Comparison of ENCODE assay signal across 24 cellular contexts in the genomic region with DNA sequence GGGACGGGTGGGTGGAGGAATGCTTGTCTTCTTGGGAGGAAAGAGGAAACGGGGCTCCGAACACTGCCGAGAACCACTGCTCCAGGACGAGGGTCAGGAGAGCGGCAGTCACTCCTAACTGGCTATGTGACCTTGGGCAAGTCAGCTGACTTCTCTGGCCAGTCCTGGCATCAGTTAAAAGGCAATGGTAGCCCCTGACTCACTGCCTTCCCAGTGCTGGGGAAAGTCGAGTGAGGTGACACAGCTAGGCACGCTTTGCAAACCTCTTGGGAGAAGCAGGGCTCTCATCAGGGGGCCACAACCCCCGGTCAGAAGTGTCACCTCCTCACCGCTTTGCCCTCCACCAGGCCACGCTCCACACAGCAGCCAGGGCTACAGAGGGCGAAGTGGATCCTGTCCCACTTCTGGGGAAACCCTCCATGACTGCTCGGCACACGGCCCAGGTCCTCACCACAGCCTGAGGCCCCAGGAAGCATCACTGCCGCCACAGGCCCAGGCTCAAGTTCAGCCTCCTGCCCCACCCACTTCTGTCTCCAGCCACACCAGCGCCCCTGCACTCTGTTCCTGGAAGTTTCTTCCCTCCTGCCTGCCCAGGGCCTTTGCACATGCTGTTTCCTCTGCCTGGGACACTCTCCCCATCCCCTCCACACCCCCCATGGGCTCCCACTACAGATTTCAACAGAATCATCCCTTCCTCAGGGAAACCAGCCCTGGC. TPM values are rescaled to one million over a fixed set of nuclear protein-coding genes. Genes with fewer than 3 reads are reported as not detected.
DNase-seq lines count a peak whose midpoint lies in the region; ATAC-seq, FAIRE-seq and TF ChIP-seq lines count a peak whose summit lies in the region.
"Had no signal": no experiment of that assay in that cellular context is flagged by ENCODE, and none has a peak within 500 bp of the region (broad histone marks: within the 10 kb centered on the region; RNA-seq: fewer than 3 reads in every experiment).

No MANE protein-coding gene starts in this region.

- H3K79me2 ChIP-seq in K562 (ENCODE audit: control insufficient read depth, insufficient read depth, low read length), result no peaks in the 10 kb centered on the region

- peak overlapping the region; percentile 23 for H3K27ac Mint-ChIP-seq in activated naive CD4-positive, alpha-beta T cell treated with anti-CD3 and anti-CD28 coated beads, Interleukin-2, amount 50 U/mL, for 24 hours
- no peak overlapping the region for H3K27ac Mint-ChIP-seq in activated naive CD4-positive, alpha-beta T cell treated with anti-CD3 and anti-CD28 coated beads for 36 hours
- H3K27ac Mint-ChIP-seq in stimulated activated effector memory CD8-positive, alpha-beta T cell treated with anti-CD3 and anti-CD28 coated beads, Interleukin-12 subunit alpha, Interleukin-12 subunit beta, amount 100 ng/mL, for 72 hours, result peak overlapping the region; percentile 97
- H3K27ac Mint-ChIP-seq: CD14-positive monocyte, mesothelial cell of epicardium had no signal

- peaks cover 18% of the 10 kb centered on the region for H3K4me1 Mint-ChIP-seq in activated naive CD4-positive, alpha-beta T cell treated with anti-CD3 and anti-CD28 coated beads, Interleukin-2, amount 50 U/mL, for 24 hours
- H3K4me1 Mint-ChIP-seq in activated naive CD4-positive, alpha-beta T cell treated with anti-CD3 and anti-CD28 coated beads for 36 hours (ENCODE audit: low read depth), result peaks cover 20% of the 10 kb centered on the region
- peaks cover 76% of the 10 kb centered on the region for H3K4me1 Mint-ChIP-seq in stimulated activated effector memory CD8-positive, alpha-beta T cell treated with anti-CD3 and anti-CD28 coated beads, Interleukin-12 subunit alpha, Interleukin-12 subunit beta, amount 100 ng/mL, for 72 hours
- H3K4me1 Mint-ChIP-seq: CD14-positive monocyte, neural crest cell had no signal

- H4K20me1 ChIP-seq in K562 (replicated peaks; ENCODE audit: control insufficient read depth, insufficient read depth, low read length), result no peaks in the 10 kb centered on the region

- no peak overlapping the region for H3K9ac ChIP-seq in K562 (ENCODE audit: insufficient read depth in 1 of 2, low read depth in 2 of 2, low read length in 2 of 2)

- H3K9me3 Mint-ChIP-seq in activated naive CD4-positive, alpha-beta T cell treated with anti-CD3 and anti-CD28 coated beads, Interleukin-2, amount 50 U/mL, for 24 hours, result no peaks in the 10 kb centered on the region
- peaks cover 3% of the 10 kb centered on the region for H3K9me3 Mint-ChIP-seq in activated naive CD4-positive, alpha-beta T cell treated with anti-CD3 and anti-CD28 coated beads for 36 hours
- no peaks in the 10 kb centered on the region for H3K9me3 Mint-ChIP-seq in stimulated activated effector memory CD8-positive, alpha-beta T cell treated with anti-CD3 and anti-CD28 coated beads, Interleukin-12 subunit alpha, Interleukin-12 subunit beta, amount 100 ng/mL, for 72 hours
- H3K9me3 Mint-ChIP-seq: mesothelial cell of epicardium, neural crest cell had no signal

- TF ChIP-seq POLR2A in K562 (conservative IDR thresholded peaks at IDR 0.05), result no peak

- WGBS in K562 (ENCODE audit: insufficient coverage, low coverage, missing lambda C conversion rate), result 23% methylated on average over 11 of the region's 16 CpGs

- no peak overlapping the region for H2AFZ ChIP-seq in K562 (ENCODE audit: low read depth, low read length)

- ATAC-seq in K562 (peak; percentile 69), GM18858 (IDR thresholded peaks at IDR 0.05; ENCODE audit: unreplicated experiment) (no peak), GM21528 (IDR thresholded peaks at IDR 0.05; ENCODE audit: low FRiP score, unreplicated experiment) (no peak)
- peak; percentile 41 for ATAC-seq in stimulated activated effector memory CD8-positive, alpha-beta T cell treated with anti-CD3 and anti-CD28 coated beads, Interleukin-12 subunit alpha, Interleukin-12 subunit beta, amount 100 ng/mL, for 72 hours
- ATAC-seq: Panc1, SK-N-SH treated with all-trans-retinoic acid at 6 μM for 48 hours had no signal

- H3K9me3 ChIP-seq in K562 (replicated peaks; ENCODE audit: control insufficient read depth, insufficient read depth, low read depth, low read length), result no peaks in the 10 kb centered on the region
- H3K9me3 ChIP-seq: esophagus muscularis mucosa, uterus had no signal

- no peak for DNase-seq in activated naive CD4-positive, alpha-beta T cell treated with anti-CD3 and anti-CD28 coated beads for 36 hours
- peak; percentile 75 for DNase-seq in RPMI7951 (ENCODE audit: low read depth)
- DNase-seq in K562 (ENCODE audit: extremely low read depth in 1 of 4, low spot score in 3 of 4), result peak in 2 of 4 experiments; percentile 28 to 29
- DNase-seq in stimulated activated effector memory CD8-positive, alpha-beta T cell treated with anti-CD3 and anti-CD28 coated beads, Interleukin-12 subunit alpha, Interleukin-12 subunit beta, amount 100 ng/mL, for 72 hours (ENCODE audit: low spot score in 2 of 2), result no peak
- no peak for DNase-seq in LoVo (ENCODE audit: low spot score)
- DNase-seq: activated CD4-positive, alpha-beta T cell treated with anti-CD3 and anti-CD28 coated beads for 4 hours; amniotic stem cell; NCI-H187; NCI-H2227 treated with DMSO at 0.1 percent for 48 hours; stimulated activated CD4-positive, alpha-beta T cell treated with anti-CD3 and anti-CD28 coated beads, Interleukin-4, amount 100 ng/mL, for 4 hours; uterus had no signal

- H3K4me1 ChIP-seq in K562 (replicated peaks in 1 of 2; ENCODE audit: control insufficient read depth in 2 of 2, insufficient read depth in 2 of 2, low read length in 2 of 2), result peaks cover 0 to 6% of the 10 kb centered on the region in 2 experiments; a peak in 3 of 5 replicates
- H3K4me1 ChIP-seq: esophagus muscularis mucosa, uterus had no signal

- POLR2A ChIA-PET in K562 (lab: Yijun Ruan, JAX), result no interaction called here

- in situ Hi-C loops in K562 (cut with MboI), result no loop called here

- TF ChIP-seq EP300 in K562 (IDR thresholded peaks at IDR 0.05; ENCODE audit: low read length), result no peak

- H3K4me2 ChIP-seq in K562 (ENCODE audit: insufficient read depth, low read length), result no peak overlapping the region

- no peak overlapping the region for H3K27ac ChIP-seq in K562 (ENCODE audit: extremely low read depth, low read depth, low read length)
- H3K27ac ChIP-seq: cardiac muscle cell, esophagus muscularis mucosa, HL-60, uterus had no signal

- no peaks in the 10 kb centered on the region for H3K36me3 ChIP-seq in K562 (ENCODE audit: control insufficient read depth, insufficient read depth, low read length)
- H3K36me3 ChIP-seq: cardiac muscle cell, esophagus muscularis mucosa, uterus had no signal

- TF ChIP-seq CTCF in K562 (IDR thresholded peaks at IDR 0.05 in 2 of 3, conservative IDR thresholded peaks at IDR 0.05 in 1 of 3; ENCODE audit: insufficient read depth in 2 of 3, low read depth in 1 of 3, low read length in 3 of 3), result no peak

- no peaks in the 10 kb centered on the region for H3K27me3 Mint-ChIP-seq in activated naive CD4-positive, alpha-beta T cell treated with anti-CD3 and anti-CD28 coated beads, Interleukin-2, amount 50 U/mL, for 24 hours
- H3K27me3 Mint-ChIP-seq in activated naive CD4-positive, alpha-beta T cell treated with anti-CD3 and anti-CD28 coated beads for 36 hours (ENCODE audit: low read depth), result no peaks in the 10 kb centered on the region

- no peak for FAIRE-seq in K562 (lab: Jason Lieb, UNC)

- peaks cover 16% of the 10 kb centered on the region for H3K36me3 Mint-ChIP-seq in activated naive CD4-positive, alpha-beta T cell treated with anti-CD3 and anti-CD28 coated beads, Interleukin-2, amount 50 U/mL, for 24 hours
- H3K36me3 Mint-ChIP-seq in activated naive CD4-positive, alpha-beta T cell treated with anti-CD3 and anti-CD28 coated beads for 36 hours (ENCODE audit: low read depth), result peaks cover 62% of the 10 kb centered on the region
- peaks cover 100% of the 10 kb centered on the region for H3K36me3 Mint-ChIP-seq in stimulated activated effector memory CD8-positive, alpha-beta T cell treated with anti-CD3 and anti-CD28 coated beads, Interleukin-12 subunit alpha, Interleukin-12 subunit beta, amount 100 ng/mL, for 72 hours
- H3K36me3 Mint-ChIP-seq: CD14-positive monocyte, mesothelial cell of epicardium had no signal

- no peak overlapping the region for H3K4me3 ChIP-seq in K562
- H3K4me3 ChIP-seq: cardiac muscle cell, esophagus muscularis mucosa, uterus had no signal

- peaks cover 0 to 30% of the 10 kb centered on the region in 2 experiments; a peak in 2 of 5 replicates for H3K27me3 ChIP-seq in K562 (ENCODE audit: control insufficient read depth in 2 of 2, insufficient read depth in 2 of 2, low read length in 2 of 2)
- H3K27me3 ChIP-seq: cardiac muscle cell, uterus had no signal

- no TSS peak for BruUV-seq in K562 (replicated peaks; lab: Mats Ljungman, UMichigan)

- CTCF ChIA-PET in activated naive CD4-positive, alpha-beta T cell treated with anti-CD3 and anti-CD28 coated beads for 36 hours (lab: Charles Lee), result interaction anchor here (1.1 kb wide), 1 partner anchor 14 kb away, joined by 5 read pairs; no protein-coding TSS in a partner anchor
- CTCF ChIA-PET in K562 (lab: Yijun Ruan, JAX; ENCODE audit: low intra/inter-chr PET ratio), result no interaction called here

- H3K4me3 Mint-ChIP-seq in activated naive CD4-positive, alpha-beta T cell treated with anti-CD3 and anti-CD28 coated beads, Interleukin-2, amount 50 U/mL, for 24 hours, result no peak overlapping the region
- H3K4me3 Mint-ChIP-seq in activated naive CD4-positive, alpha-beta T cell treated with anti-CD3 and anti-CD28 coated beads for 36 hours, result no peak overlapping the region
- H3K4me3 Mint-ChIP-seq in stimulated activated effector memory CD8-positive, alpha-beta T cell treated with anti-CD3 and anti-CD28 coated beads, Interleukin-12 subunit alpha, Interleukin-12 subunit beta, amount 100 ng/mL, for 72 hours, result peak overlapping the region; percentile 17
- H3K4me3 Mint-ChIP-seq: CD14-positive monocyte, mesothelial cell of epicardium, neural crest cell had no signal

- intact Hi-C loops in activated naive CD4-positive, alpha-beta T cell treated with anti-CD3 and anti-CD28 coated beads for 36 hours (cut with micrococcal nuclease), result no loop called here
- intact Hi-C loops in K562 (cut with micrococcal nuclease), result no loop called here

- no peak for TF ChIP-seq RAD21 in K562 (CRISPR knock-in tag; conservative IDR thresholded peaks at IDR 0.05 in 1 of 2, IDR thresholded peaks at IDR 0.05 in 1 of 2)

- no peaks in the 10 kb centered on the region for H3K9me1 ChIP-seq in K562 (ENCODE audit: control insufficient read depth, insufficient read depth, low read length)

RNA-seq across cellular contexts. Expression of a gene that starts 16.3 kb away (rescaled TPM):
- total RNA-seq in activated naive CD4-positive, alpha-beta T cell treated with anti-CD3 and anti-CD28 coated beads for 36 hours, result 100 to 1,000 TPM; 126 to 134 TPM
- 0.10 TPM in 1 of 2 replicates, not detected in the other for total RNA-seq in RPMI7951 (2014; rRNA removed; shearing (Covaris generic))
- total RNA-seq in K562 (2011; cell fraction: chromatin; rRNA removed; ENCODE audit: low replicate concordance), result 0.09 and 0.74 TPM in 2 replicates
- total RNA-seq in K562 (2011; cell fraction: nucleolus; rRNA removed), result 0.33 and 0.39 TPM in 2 replicates
- 0.29 and 1.6 TPM in 2 replicates for total RNA-seq in K562 (2011; cell fraction: nucleoplasm; rRNA removed)
- total RNA-seq in K562 (2014; rRNA removed) (0.45 TPM in 1 of 2 replicates, not detected in the other), K562 (2014; rRNA removed; fragmentation: Illumina TruSeq; extraction: Trizol) (0.10 and 0.11 TPM in 2 replicates), K562 (2015; rRNA removed; fragmentation: Illumina TruSeq; extraction: Trizol) (0.07 and 0.23 TPM in 2 replicates), K562 (2021) (0.75 and 0.78 TPM in 2 replicates)
- polyA plus RNA-seq in K562 (2011; rRNA removed) (0.22 and 0.24 TPM in 2 replicates), K562 (2014; fragmentation: Illumina TruSeq; extraction: Trizol) (0.54 and 0.66 TPM in 2 replicates), K562 (2014; fragmentation: Nextera tagmentation; extraction: Ambion mirVana) (under 1 TPM; 0.03 TPM), K562 (2014; rRNA removed) (0.28 and 0.54 TPM in 2 replicates)
- 0.07 and 0.19 TPM in 2 replicates for polyA plus RNA-seq in K562 (2011; cell fraction: cytosol; rRNA removed)
- 0.41 TPM in 1 of 2 replicates, not detected in the other for polyA plus RNA-seq in K562 (2011; cell fraction: nucleus; rRNA removed)
- 1.1 and 9.5 TPM in 2 replicates for polyA plus RNA-seq in K562 (2012)
- polyA minus RNA-seq in K562 (2011; rRNA and poly(A)+ RNA removed), result 0.03 and 0.04 TPM in 2 replicates
- polyA minus RNA-seq in K562 (2011; cell fraction: cytosol; rRNA and poly(A)+ RNA removed), result not detected in 2 replicates
- 0.13 TPM in 1 of 2 replicates, not detected in the other for polyA minus RNA-seq in K562 (2011; cell fraction: nucleus; rRNA and poly(A)+ RNA removed)
- polyA plus RNA-seq: cardiac muscle cell had no signal

RNA-seq across cellular contexts. Expression of a gene that starts 23.9 kb away (rescaled TPM):
- total RNA-seq in activated naive CD4-positive, alpha-beta T cell treated with anti-CD3 and anti-CD28 coated beads for 36 hours, result 10 to 100 TPM; 10.7 to 10.9 TPM
- total RNA-seq in RPMI7951 (2014; rRNA removed; shearing (Covaris generic)), result not detected in 2 replicates
- not detected in 2 replicates for total RNA-seq in K562 (2011; cell fraction: chromatin; rRNA removed; ENCODE audit: low replicate concordance)
- total RNA-seq in K562 (2011; cell fraction: nucleolus; rRNA removed), result not detected in 2 replicates
- total RNA-seq in K562 (2011; cell fraction: nucleoplasm; rRNA removed), result not detected in 2 replicates
- total RNA-seq in K562 (2014; rRNA removed) (not detected in 2 replicates), K562 (2014; rRNA removed; fragmentation: Illumina TruSeq; extraction: Trizol) (not detected in 2 replicates), K562 (2015; rRNA removed; fragmentation: Illumina TruSeq; extraction: Trizol) (not detected in 2 replicates), K562 (2021) (not detected in 2 replicates)
- polyA plus RNA-seq in K562 (2011; rRNA removed) (0.03 TPM in 1 of 2 replicates, not detected in the other), K562 (2014; fragmentation: Illumina TruSeq; extraction: Trizol) (not detected in 2 replicates), K562 (2014; fragmentation: Nextera tagmentation; extraction: Ambion mirVana) (not detected), K562 (2014; rRNA removed) (not detected in 2 replicates)
- polyA plus RNA-seq in K562 (2011; cell fraction: cytosol; rRNA removed), result not detected in 2 replicates
- polyA plus RNA-seq in K562 (2011; cell fraction: nucleus; rRNA removed), result not detected in 2 replicates
- not detected in 2 replicates for polyA plus RNA-seq in K562 (2012)
- polyA minus RNA-seq in K562 (2011; rRNA and poly(A)+ RNA removed), result not detected in 2 replicates
- polyA minus RNA-seq in K562 (2011; cell fraction: cytosol; rRNA and poly(A)+ RNA removed), result not detected in 2 replicates
- not detected in 2 replicates for polyA minus RNA-seq in K562 (2011; cell fraction: nucleus; rRNA and poly(A)+ RNA removed)
- total RNA-seq: A673, cardiac muscle cell, esophagus muscularis mucosa, glomerular endothelial cell, mesothelial cell of epicardium, neural crest cell, uterus had no signal
- polyA plus RNA-seq: CD14-positive monocyte had no signal

RNA-seq across cellular contexts. Expression of a gene that starts 54.6 kb away (rescaled TPM):
- total RNA-seq in activated naive CD4-positive, alpha-beta T cell treated with anti-CD3 and anti-CD28 coated beads for 36 hours, result 10 to 100 TPM; 13.4 to 13.6 TPM
- 2.0 and 2.2 TPM in 2 replicates for total RNA-seq in RPMI7951 (2014; rRNA removed; shearing (Covaris generic))
- 4.0 and 6.2 TPM in 2 replicates for total RNA-seq in K562 (2011; cell fraction: chromatin; rRNA removed; ENCODE audit: low replicate concordance)
- total RNA-seq in K562 (2011; cell fraction: nucleolus; rRNA removed), result 4.3 and 4.5 TPM in 2 replicates
- 4.8 and 5.4 TPM in 2 replicates for total RNA-seq in K562 (2011; cell fraction: nucleoplasm; rRNA removed)
- total RNA-seq in K562 (2014; rRNA removed) (0.18 and 0.41 TPM in 2 replicates), K562 (2014; rRNA removed; fragmentation: Illumina TruSeq; extraction: Trizol) (0.54 and 0.55 TPM in 2 replicates), K562 (2015; rRNA removed; fragmentation: Illumina TruSeq; extraction: Trizol) (0.40 and 0.53 TPM in 2 replicates), K562 (2021) (0.75 and 0.81 TPM in 2 replicates)
- polyA plus RNA-seq in K562 (2011; rRNA removed) (0.92 and 1.6 TPM in 2 replicates), K562 (2014; fragmentation: Illumina TruSeq; extraction: Trizol) (0.68 and 1.1 TPM in 2 replicates), K562 (2014; fragmentation: Nextera tagmentation; extraction: Ambion mirVana) (under 1 TPM; 0.20 to 0.21 TPM), K562 (2014; rRNA removed) (0.70 and 0.91 TPM in 2 replicates)
- polyA plus RNA-seq in K562 (2011; cell fraction: cytosol; rRNA removed), result 0.52 and 0.83 TPM in 2 replicates
- polyA plus RNA-seq in K562 (2011; cell fraction: nucleus; rRNA removed), result 7.9 and 8.6 TPM in 2 replicates
- 0.60 and 4.1 TPM in 2 replicates for polyA plus RNA-seq in K562 (2012)
- polyA minus RNA-seq in K562 (2011; rRNA and poly(A)+ RNA removed), result 1.9 and 2.3 TPM in 2 replicates
- 0.67 and 1.4 TPM in 2 replicates for polyA minus RNA-seq in K562 (2011; cell fraction: cytosol; rRNA and poly(A)+ RNA removed)
- polyA minus RNA-seq in K562 (2011; cell fraction: nucleus; rRNA and poly(A)+ RNA removed), result 6.1 and 9.6 TPM in 2 replicates

Comparison
In these comparisons a context has a peak if more than half of its experiments do, and no peak if none do; other contexts are left out.
1. ATAC-seq: peak in K562 (single experiment) and stimulated activated effector memory CD8-positive, alpha-beta T cell treated with anti-CD3 and anti-CD28 coated beads, Interleukin-12 subunit alpha, Interleukin-12 subunit beta, amount 100 ng/mL, for 72 hours (single experiment); none in GM18858 (single experiment) and GM21528 (single experiment).
2. RNA of a gene that starts 16.3 kb away (total RNA-seq): 126 to 134 TPM in activated naive CD4-positive, alpha-beta T cell treated with anti-CD3 and anti-CD28 coated beads for 36 hours; 0.10 TPM in RPMI7951 and 0.07 to 1.6 TPM in K562; every median in the first group is over 10 times any median in the second.
3. RNA of a gene that starts 23.9 kb away (total RNA-seq): 10.7 to 10.9 TPM in activated naive CD4-positive, alpha-beta T cell treated with anti-CD3 and anti-CD28 coated beads for 36 hours; not detected in RPMI7951 and not detected in K562; every median in the first group is over 10 times any median in the second.